8 cellular contexts compared by ENCODE assay signal in the genomic region with DNA sequence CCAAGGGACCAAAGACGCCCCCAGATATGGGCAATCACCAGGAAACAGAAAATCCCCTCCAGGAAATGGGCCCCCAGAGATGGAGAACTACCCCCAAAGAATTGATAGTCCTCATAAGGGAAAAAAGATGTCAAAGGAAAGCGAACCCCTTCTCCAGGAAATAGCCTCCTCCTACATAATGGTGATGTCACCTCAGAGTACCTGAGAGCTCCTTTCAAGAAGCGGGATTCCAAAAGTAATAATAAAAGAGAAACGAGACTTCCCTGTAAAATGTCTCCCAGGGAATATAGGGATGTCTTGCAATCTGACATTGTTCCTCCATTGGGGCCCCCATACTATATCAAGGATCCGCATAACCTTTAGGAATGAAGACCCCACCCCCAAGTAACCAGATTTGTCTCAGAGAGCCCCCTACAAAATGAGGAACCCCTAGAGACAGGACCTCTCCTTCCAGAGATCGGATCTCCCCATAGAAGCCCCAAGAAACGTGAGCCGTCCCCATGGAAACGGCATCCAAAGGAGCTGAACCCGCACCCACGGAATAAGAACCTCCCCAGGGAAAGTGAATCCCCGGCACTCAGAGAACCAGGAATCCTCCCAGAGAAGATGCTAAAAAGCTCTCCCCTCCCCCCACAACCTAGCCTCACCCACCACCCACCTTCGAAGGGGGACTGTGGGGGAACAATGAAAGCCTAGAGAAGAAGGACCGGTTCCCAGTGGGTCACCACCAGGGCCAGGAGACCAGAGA. TPM values are rescaled to one million over a fixed set of nuclear protein-coding genes. Genes with fewer than 3 reads are reported as not detected.
DNase-seq lines count a peak whose midpoint lies in the region; ATAC-seq and TF ChIP-seq lines count a peak whose summit lies in the region.

No MANE protein-coding gene starts in this region.

- H3K9me3 Mint-ChIP-seq in HFFc6: no peaks in the 10 kb centered on the region

- peaks cover 47% of the 10 kb centered on the region for H3K4me1 Mint-ChIP-seq in HFFc6 (ENCODE audit: low read depth)

- ATAC-seq in mucosa of descending colon: no peak
- ATAC-seq in GM18858 (IDR thresholded peaks at IDR 0.05; ENCODE audit: unreplicated experiment): no peak
- no peak for ATAC-seq in GM21786 (IDR thresholded peaks at IDR 0.05; ENCODE audit: unreplicated experiment)

- 0 out of 2 replicates have a peak, but pooled peaks cover 4% of the 10 kb centered on the region for H3K36me3 Mint-ChIP-seq in HFFc6 (ENCODE audit: low read depth)

- H3K36me3 ChIP-seq in brain microvascular endothelial cell (replicated peaks) (no peaks in the 10 kb centered on the region), mucosa of descending colon (ENCODE audit: low read depth) (no peaks in the 10 kb centered on the region)

- no peaks in the 10 kb centered on the region for H3K9me3 ChIP-seq in mucosa of descending colon

- no peak overlapping the region for H3K27ac ChIP-seq in brain microvascular endothelial cell

- peak overlapping the region; percentile 92 for H3K4me3 Mint-ChIP-seq in HFFc6

- peaks cover 8% of the 10 kb centered on the region; the same call in 1 of the 2 replicates for H3K27me3 Mint-ChIP-seq in HFFc6 (ENCODE audit: insufficient read depth)

- H3K4me3 ChIP-seq in AG09309 (ENCODE audit: control insufficient read depth, low read depth, low read length) (peak overlapping the region; percentile 50), brain microvascular endothelial cell (ENCODE audit: low read depth, low read length) (peak overlapping the region; percentile 62), mucosa of descending colon (peak overlapping the region; percentile 46)

- H3K4me1 ChIP-seq in mucosa of descending colon (ENCODE audit: low read depth): peaks cover 36% of the 10 kb centered on the region

- H3K27me3 ChIP-seq in brain microvascular endothelial cell (replicated peaks): no peaks in the 10 kb centered on the region

- H3K27ac Mint-ChIP-seq in HFFc6: peak overlapping the region; percentile 79

- intact Hi-C loops in mucosa of descending colon (cut with DNase I, micrococcal nuclease): no loop called here

- DNase-seq in AG09309 (ENCODE audit: low read depth) (no peak), HFFc6 (no peak), brain microvascular endothelial cell (no peak), mucosa of descending colon (no peak), HK-2 (ENCODE audit: unreplicated experiment) (no peak), islet precursor cell (no peak)

- TF ChIP-seq CTCF in AG09309 (IDR thresholded peaks at IDR 0.05; ENCODE audit: control insufficient read depth, insufficient read depth, low read depth, low read length, missing control alignments): no peak
- TF ChIP-seq CTCF in HFFc6 (IDR thresholded peaks at IDR 0.05): no peak
- no peak for TF ChIP-seq CTCF in brain microvascular endothelial cell (IDR thresholded peaks at IDR 0.05; ENCODE audit: low read depth, low read length, missing control alignments)
- TF ChIP-seq CTCF in mucosa of descending colon (IDR thresholded peaks at IDR 0.05): no peak

- in situ Hi-C loops in brain microvascular endothelial cell (cut with HindIII; ENCODE audit: low pct_ligation_motif_present, low sequenced_read_pairs): no loop called here

RNA-seq across cellular contexts. Expression of gene CDKN2D, which starts 0.9 kb away (rescaled TPM):
- 10 to 100 TPM in 5 of 6 experiments, 1 to 10 TPM in 1; 8.0 to 14.7 (median 13.2) TPM for total RNA-seq in HFFc6 (2021; fragmentation: NEBNext Ultra II Directional; extraction: Animal tissue kit (Norgen Biotek cat#: 25700))
- total RNA-seq in mucosa of descending colon: 10 to 100 TPM in 2 of 3 donors, 1 to 10 TPM in 1; 6.1 to 12.1 (median 11.9) TPM

RNA-seq across cellular contexts. Expression of gene KRI1, which starts 2.1 kb away (rescaled TPM):
- 10 to 100 TPM; 12.8 to 20.2 (median 17.5) TPM for total RNA-seq in HFFc6 (2021; fragmentation: NEBNext Ultra II Directional; extraction: Animal tissue kit (Norgen Biotek cat#: 25700))
- 10 to 100 TPM; 12.0 to 23.3 (median 17.0) TPM for total RNA-seq in mucosa of descending colon

RNA-seq across cellular contexts. Expression of gene AP1M2, which starts 19.2 kb away (rescaled TPM):
- 1 to 10 TPM in 1 of 6 experiments, under 1 TPM in 2, not detected in 3; 0.12 to 1.3 (median 0.59) TPM for total RNA-seq in HFFc6 (2021; fragmentation: NEBNext Ultra II Directional; extraction: Animal tissue kit (Norgen Biotek cat#: 25700))
- total RNA-seq in mucosa of descending colon: 100 to 1,000 TPM in 2 of 3 donors, 10 to 100 TPM in 1; 42.6 to 140 (median 131) TPM

RNA-seq across cellular contexts. Expression of gene ATG4D, which starts 24.2 kb away (rescaled TPM):
- total RNA-seq in HFFc6 (2021; fragmentation: NEBNext Ultra II Directional; extraction: Animal tissue kit (Norgen Biotek cat#: 25700)): 10 to 100 TPM; 19.4 to 24.5 (median 22.5) TPM
- 100 to 1,000 TPM in 1 of 3 donors, 10 to 100 TPM in 2; 63.0 to 119 (median 93.5) TPM for total RNA-seq in mucosa of descending colon

RNA-seq across cellular contexts. Expression of gene S1PR5, which starts 50.6 kb away (rescaled TPM):
- 1 to 10 TPM; 1.9 to 2.6 (median 2.4) TPM for total RNA-seq in HFFc6 (2021; fragmentation: NEBNext Ultra II Directional; extraction: Animal tissue kit (Norgen Biotek cat#: 25700))
- total RNA-seq in mucosa of descending colon: under 1 TPM in 2 of 3 donors, not detected in 1; 0.23 to 0.31 TPM

Comparison
In these comparisons a context has a peak if more than half of its experiments do, and no peak if none do; other contexts are left out.
1. RNA of gene AP1M2, which starts 19.2 kb away (total RNA-seq): 42.6 to 140 TPM in mucosa of descending colon; 0.12 to 1.3 TPM in HFFc6; every median in the first group is over 10 times any median in the second.
2. Peak in every context shown above with its lines, with median percentiles within 50 percentile points of each other: H3K4me3 ChIP-seq.